9 cellular contexts compared by ENCODE assay signal in genomic region chr18:63154350-63155152, GRCh38.
DNase-seq lines count a peak whose midpoint lies in the region; ATAC-seq and TF ChIP-seq lines count a peak whose summit lies in the region.
"Had no signal": no experiment of that assay in that cellular context is flagged by ENCODE, and none has a peak within 500 bp of the region (broad histone marks: within the 10 kb centered on the region; RNA-seq: fewer than 3 reads in every experiment).

No MANE protein-coding gene starts in this region.

- POLR2A ChIA-PET in activated CD4-positive, alpha-beta T cell treated with anti-CD3 and anti-CD28 coated beads for 36 hours (lab: Charles Lee), result interaction anchor here (0.5 to 2.0 kb wide), 3 partner anchors 59 to 169 kb away, joined by 3 to 8 read pairs (median 7); no protein-coding TSS in a partner anchor
- POLR2A ChIA-PET in Caco-2 (lab: Charles Lee), result no interaction called here

- H3K4me2 ChIP-seq in MM.1S (ENCODE audit: low read depth, low read length), result peak overlapping the region; percentile 94; the same call in 1 of the 2 replicates

- TF ChIP-seq CTCF in MM.1S (IDR thresholded peaks at IDR 0.05; ENCODE audit: low read length) (no peak), colonic mucosa (IDR thresholded peaks at IDR 0.05) (no peak), Caco-2 (IDR thresholded peaks at IDR 0.05; ENCODE audit: insufficient read depth in 1 of 2, low read depth in 1 of 2, low read length in 1 of 2, severe bottlenecking in 1 of 2, unreplicated experiment in 1 of 2) (no peak), body of pancreas (IDR thresholded peaks at IDR 0.05) (no peak), GM13977 (IDR thresholded peaks at IDR 0.05; ENCODE audit: extremely low read depth, insufficient read depth, missing control alignments) (no peak)

- H3K4me1 Mint-ChIP-seq in activated CD4-positive, alpha-beta T cell treated with anti-CD3 and anti-CD28 coated beads for 36 hours, result peaks cover 96% of the 10 kb centered on the region
- no peaks in the 10 kb centered on the region for H3K4me1 Mint-ChIP-seq in Caco-2 (ENCODE audit: low read depth, unreplicated experiment)

- H2AFZ ChIP-seq in MM.1S (ENCODE audit: low read length), result 0 out of 2 replicates have a peak overlapping the region, but pooled peaks have one; percentile 22

- ATAC-seq in activated CD4-positive, alpha-beta T cell treated with anti-CD3 and anti-CD28 coated beads for 36 hours, result no peak
- no peak for ATAC-seq in body of pancreas

- H3K4me3 ChIP-seq in MM.1S (ENCODE audit: low read length) (no peak overlapping the region; the same call in 1 of the 2 replicates), colonic mucosa (peak overlapping the region; percentile 27), skeletal muscle tissue (ENCODE audit: low read length in 3 of 3) (peak overlapping the region in 2 of 3 donors; percentile 65 to 77), Caco-2 (ENCODE audit: low read depth, low read length) (no peak overlapping the region), body of pancreas (no peak overlapping the region)

- no peak for TF ChIP-seq POLR2A in body of pancreas (IDR thresholded peaks at IDR 0.05)

- intact Hi-C loops in activated CD4-positive, alpha-beta T cell treated with anti-CD3 and anti-CD28 coated beads for 36 hours (cut with DNase I, micrococcal nuclease), result loop anchor here (1.0 to 10.0 kb wide), 7 partner anchors 23 to 630 kb away; partner anchors contain the start of genes PHLPP1 (in 2 of the 2) and ZCCHC2 (in 1 of the 2)
- intact Hi-C loops in colonic mucosa (cut with DNase I) (no loop called here), Caco-2 (cut with micrococcal nuclease; ENCODE audit: unreplicated experiment) (no loop called here), body of pancreas (cut with DNase I) (no loop called here)

- H3K36me3 Mint-ChIP-seq in activated CD4-positive, alpha-beta T cell treated with anti-CD3 and anti-CD28 coated beads for 36 hours (ENCODE audit: low read depth), result peaks cover 42% of the 10 kb centered on the region
- no peaks in the 10 kb centered on the region for H3K36me3 Mint-ChIP-seq in Caco-2 (ENCODE audit: insufficient read depth, unreplicated experiment)

- H3K9me2 ChIP-seq in MM.1S (replicated peaks; ENCODE audit: insufficient read depth, low read length), result no peaks in the 10 kb centered on the region

- BruUV-seq in Caco-2 (replicated peaks; lab: Mats Ljungman, UMichigan), result no TSS peak

- H3K79me2 ChIP-seq in MM.1S (ENCODE audit: low read length), result peaks cover 72% of the 10 kb centered on the region

- CTCF ChIA-PET in activated CD4-positive, alpha-beta T cell treated with anti-CD3 and anti-CD28 coated beads for 36 hours (lab: Charles Lee), result interaction anchor here (0.6 to 3.7 kb wide), 22 partner anchors 8 to 171 kb away, joined by 3 to 33 read pairs (median 4); partner anchors contain the start of gene BCL2
- CTCF ChIA-PET in Caco-2 (lab: Charles Lee), result no interaction called here

- WGBS in body of pancreas, 2 donors, result 56 to 62% methylated on average over 10 of the region's 10 CpGs

- in situ Hi-C loops in GM13977 (cut with MboI; ENCODE audit: low pct_unique_long_range_greater_than_20kb, low sequenced_read_pairs, unreplicated experiment), result loop anchor here (10.0 kb wide), 1 partner anchor 160 kb away; the partner anchor contains the start of gene BCL2

- H3K9ac ChIP-seq in MM.1S (ENCODE audit: low read length) (0 out of 2 replicates have a peak overlapping the region, but pooled peaks have one; percentile 26), colonic mucosa (ENCODE audit: low read depth in 2 of 2, low read length in 2 of 2) (peak overlapping the region in 1 of 2 donors; percentile 79), skeletal muscle tissue (ENCODE audit: low read depth in 1 of 3, low read length in 3 of 3) (peak overlapping the region in 2 of 3 donors; percentile 55 to 63)

- peak overlapping the region; percentile 73 for H3K4me3 Mint-ChIP-seq in activated CD4-positive, alpha-beta T cell treated with anti-CD3 and anti-CD28 coated beads for 36 hours
- no peak overlapping the region for H3K4me3 Mint-ChIP-seq in Caco-2 (ENCODE audit: unreplicated experiment)

- no peaks in the 10 kb centered on the region for H3K36me3 ChIP-seq in MM.1S (replicated peaks; ENCODE audit: insufficient read depth, low read length)
- H3K36me3 ChIP-seq in colonic mucosa, result no peaks in the 10 kb centered on the region
- no peaks in the 10 kb centered on the region for H3K36me3 ChIP-seq in skeletal muscle tissue (ENCODE audit: control insufficient read depth in 3 of 3, insufficient read depth in 3 of 3, low read length in 3 of 3)
- no peaks in the 10 kb centered on the region for H3K36me3 ChIP-seq in Caco-2 (ENCODE audit: control insufficient read depth, insufficient read depth, low read length)
- H3K36me3 ChIP-seq in body of pancreas (replicated peaks in 1 of 2; ENCODE audit: insufficient read depth in 1 of 2, low read depth in 2 of 2), result no peaks in the 10 kb centered on the region

- DNase-seq in activated CD4-positive, alpha-beta T cell treated with anti-CD3 and anti-CD28 coated beads for 36 hours, result no peak
- DNase-seq in activated CD4-positive, alpha-beta T cell treated with anti-CD3 and anti-CD28 coated beads, Interleukin-2, amount 50 U/mL, for 48 hours, result no peak
- no peak for DNase-seq in MM.1S
- DNase-seq in colonic mucosa, result no peak
- no peak for DNase-seq in Caco-2
- no peak for DNase-seq in body of pancreas
- DNase-seq in GM13977 (ENCODE audit: low spot score), result no peak
- DNase-seq: KG1 had no signal

- no peaks in the 10 kb centered on the region for H4K20me1 ChIP-seq in MM.1S (ENCODE audit: insufficient read depth, low read length)

- no peaks in the 10 kb centered on the region for H3K9me3 Mint-ChIP-seq in activated CD4-positive, alpha-beta T cell treated with anti-CD3 and anti-CD28 coated beads for 36 hours (ENCODE audit: low read depth)
- no peaks in the 10 kb centered on the region for H3K9me3 Mint-ChIP-seq in Caco-2 (ENCODE audit: unreplicated experiment)

- H3K9me3 ChIP-seq in MM.1S (replicated peaks; ENCODE audit: insufficient read depth, low read length) (no peaks in the 10 kb centered on the region), colonic mucosa (no peaks in the 10 kb centered on the region), skeletal muscle tissue (ENCODE audit: control insufficient read depth in 3 of 3, low read length in 3 of 3) (no peaks in the 10 kb centered on the region), Caco-2 (no peaks in the 10 kb centered on the region), body of pancreas (no peaks in the 10 kb centered on the region)

- H3K27me3 ChIP-seq in MM.1S (replicated peaks; ENCODE audit: insufficient read depth, low read length) (no peaks in the 10 kb centered on the region), colonic mucosa (no peaks in the 10 kb centered on the region), skeletal muscle tissue (ENCODE audit: control insufficient read depth in 3 of 3, insufficient read depth in 3 of 3, low read length in 3 of 3) (no peaks in the 10 kb centered on the region), Caco-2 (replicated peaks; ENCODE audit: control insufficient read depth, insufficient read depth, low read length) (no peaks in the 10 kb centered on the region), body of pancreas (no peaks in the 10 kb centered on the region)

- H3K27ac ChIP-seq in MM.1S (ENCODE audit: low read length) (peak overlapping the region; percentile 95; the same call in 1 of the 2 replicates), colonic mucosa (peak overlapping the region; percentile 54), skeletal muscle tissue (ENCODE audit: low read depth, low read length) (no peak overlapping the region), body of pancreas (peak overlapping the region in 2 of 4 donors; percentile 64 to 72)

- H3K27ac Mint-ChIP-seq in activated CD4-positive, alpha-beta T cell treated with anti-CD3 and anti-CD28 coated beads for 36 hours, result peak overlapping the region; percentile 95
- no peak overlapping the region for H3K27ac Mint-ChIP-seq in Caco-2 (ENCODE audit: unreplicated experiment)

- no peaks in the 10 kb centered on the region for H3K27me3 Mint-ChIP-seq in activated CD4-positive, alpha-beta T cell treated with anti-CD3 and anti-CD28 coated beads for 36 hours
- no peaks in the 10 kb centered on the region for H3K27me3 Mint-ChIP-seq in Caco-2 (ENCODE audit: insufficient read depth, unreplicated experiment)

- peaks cover 36% of the 10 kb centered on the region for H3F3A ChIP-seq in MM.1S (ENCODE audit: insufficient read depth, low read length)

- H3K4me1 ChIP-seq in MM.1S (ENCODE audit: low read length), result peaks cover 46% of the 10 kb centered on the region
- peaks cover 25% of the 10 kb centered on the region for H3K4me1 ChIP-seq in colonic mucosa
- peaks cover 24 to 43% (median 26%) of the 10 kb centered on the region in 3 donors for H3K4me1 ChIP-seq in skeletal muscle tissue (ENCODE audit: control insufficient read depth in 3 of 3, insufficient read depth in 3 of 3, low read length in 3 of 3)
- no peaks in the 10 kb centered on the region for H3K4me1 ChIP-seq in Caco-2
- H3K4me1 ChIP-seq in body of pancreas, result peaks cover 32% of the 10 kb centered on the region

Comparison
In these comparisons a context has a peak if more than half of its experiments do, and no peak if none do; other contexts are left out.
1. H3K4me3 ChIP-seq: peak in colonic mucosa (single experiment) and skeletal muscle tissue (2 of 3); none in MM.1S (single experiment), Caco-2 (single experiment) and body of pancreas (0 of 2).
2. intact Hi-C loops: an anchor here in activated CD4-positive, alpha-beta T cell treated with anti-CD3 and anti-CD28 coated beads for 36 hours (1.0 to 10.0 kb wide); none called in colonic mucosa, Caco-2 and body of pancreas.